In genomic region chr2:140639628-140640027, GRCh38 we compare ENCODE assay signal across 17 cellular contexts.
DNase-seq lines count a peak whose midpoint lies in the region; ATAC-seq, FAIRE-seq and TF ChIP-seq lines count a peak whose summit lies in the region.
"Had no signal": no experiment of that assay in that cellular context is flagged by ENCODE, and none has a peak within 500 bp of the region (broad histone marks: within the 10 kb centered on the region; RNA-seq: fewer than 3 reads in every experiment).

No MANE protein-coding gene starts in this region.

- H3K27ac Mint-ChIP-seq in osteocyte (ENCODE audit: unreplicated experiment) = no peak overlapping the region
- H3K27ac Mint-ChIP-seq: activated naive CD8-positive, alpha-beta T cell treated with anti-CD3 and anti-CD28 coated beads, Interleukin-2, amount 50 U/mL, for 24 hours; stimulated activated naive CD8-positive, alpha-beta T cell treated with anti-CD3 and anti-CD28 coated beads, Interleukin-15, Interleukin-2, amounts not matched to agents 100 ng/mL and 50 ng/mL, for 24 hours; T-helper 1 cell treated with Interleukin-12 subunit alpha and Interleukin-12 subunit beta and Interleukin-4 antibody, amounts not matched to agents 30 μg/mL and 1 μg/mL, for 36 hours had no signal

- peaks cover 9% of the 10 kb centered on the region for H3K4me1 Mint-ChIP-seq in osteocyte (ENCODE audit: unreplicated experiment)
- H3K4me1 Mint-ChIP-seq: activated naive CD8-positive, alpha-beta T cell treated with anti-CD3 and anti-CD28 coated beads, Interleukin-2, amount 50 U/mL, for 24 hours had no signal

- H3K27me3 Mint-ChIP-seq in osteocyte (ENCODE audit: unreplicated experiment) = no peaks in the 10 kb centered on the region
- H3K27me3 Mint-ChIP-seq: activated naive CD8-positive, alpha-beta T cell treated with anti-CD3 and anti-CD28 coated beads, Interleukin-2, amount 50 U/mL, for 24 hours; stimulated activated naive CD8-positive, alpha-beta T cell treated with anti-CD3 and anti-CD28 coated beads, Interleukin-15, Interleukin-2, amounts not matched to agents 100 ng/mL and 50 ng/mL, for 24 hours had no signal

- ATAC-seq in GM21381 (IDR thresholded peaks at IDR 0.05; ENCODE audit: unreplicated experiment) (peak; percentile 58), HG03097 (IDR thresholded peaks at IDR 0.05; ENCODE audit: low FRiP score, unreplicated experiment) (peak; percentile 77)
- ATAC-seq: activated naive CD8-positive, alpha-beta T cell treated with anti-CD3 and anti-CD28 coated beads, Interleukin-2, amount 50 U/mL, for 24 hours; left lung had no signal

- no peak for TF ChIP-seq CTCF in osteocyte (IDR thresholded peaks at IDR 0.05)

- H3K36me3 Mint-ChIP-seq in osteocyte (ENCODE audit: unreplicated experiment) = no peaks in the 10 kb centered on the region

- DNase-seq in GM18507 (ENCODE audit: extremely low spot score, insufficient read length, low read depth) = no peak
- peak; percentile 70 for DNase-seq in NOMO-1 treated with DMSO at 0.1 percent for 48 hours (lab: John Stamatoyannopoulos, UW; ENCODE audit: unreplicated experiment)
- no peak for DNase-seq in GM19238 (ENCODE audit: insufficient read length, low spot score)
- DNase-seq in NCI-H510A treated with DMSO at 0.1 percent for 48 hours (lab: John Stamatoyannopoulos, UW) = no peak
- DNase-seq in anterior cingulate cortex (lab: John Stamatoyannopoulos, UW) = no peak
- DNase-seq in osteocyte (ENCODE audit: extremely low spot score, unreplicated experiment) = no peak
- DNase-seq: activated CD8-positive, alpha-beta memory T cell treated with anti-CD3 and anti-CD28 coated beads for 24 hours; activated naive CD8-positive, alpha-beta T cell treated with anti-CD3 and anti-CD28 coated beads, Interleukin-2, amount 50 U/mL, for 24 hours; dermis blood vessel endothelial cell; DND-41; foreskin melanocyte; occipital lobe had no signal

- no peaks in the 10 kb centered on the region for H3K9me3 Mint-ChIP-seq in osteocyte (ENCODE audit: unreplicated experiment)

- FAIRE-seq in GM18507 (lab: Jason Lieb, UNC) = peak; percentile 26

- H3K4me3 Mint-ChIP-seq in osteocyte (ENCODE audit: unreplicated experiment) = no peak overlapping the region
- H3K4me3 Mint-ChIP-seq: activated naive CD8-positive, alpha-beta T cell treated with anti-CD3 and anti-CD28 coated beads, Interleukin-2, amount 50 U/mL, for 24 hours; stimulated activated naive CD8-positive, alpha-beta T cell treated with anti-CD3 and anti-CD28 coated beads, Interleukin-15, Interleukin-2, amounts not matched to agents 100 ng/mL and 50 ng/mL, for 24 hours; T-helper 1 cell treated with Interleukin-12 subunit alpha and Interleukin-12 subunit beta and Interleukin-4 antibody, amounts not matched to agents 30 μg/mL and 1 μg/mL, for 36 hours had no signal
